ENCODE assay signal across 18 cellular contexts in the genomic region with DNA sequence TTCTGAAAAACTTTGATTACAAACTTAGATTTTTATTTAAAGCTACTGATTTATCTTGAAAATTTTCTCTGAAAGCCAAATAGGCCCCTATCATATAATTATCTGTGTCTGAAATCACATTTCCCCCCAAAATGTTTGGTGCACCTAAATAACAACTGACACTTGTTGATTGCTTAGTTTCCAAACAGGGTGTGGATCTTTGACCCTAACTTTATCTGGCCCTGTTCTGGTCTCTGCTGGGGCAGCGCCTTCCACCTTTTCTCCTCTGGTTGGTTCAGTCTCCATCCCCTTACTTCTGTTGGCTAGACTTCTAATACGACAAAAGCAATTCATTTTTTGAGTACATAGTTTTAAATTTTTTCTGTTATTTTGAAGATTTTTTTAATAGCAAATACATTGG. TPM values are rescaled to one million over a fixed set of nuclear protein-coding genes. Genes with fewer than 3 reads are reported as not detected.
DNase-seq lines count a peak whose midpoint lies in the region; ATAC-seq and TF ChIP-seq lines count a peak whose summit lies in the region.
"Had no signal": no experiment of that assay in that cellular context is flagged by ENCODE, and none has a peak within 500 bp of the region (broad histone marks: within the 10 kb centered on the region; RNA-seq: fewer than 3 reads in every experiment).

No MANE protein-coding gene starts in this region.

- no peak for ATAC-seq in thoracic aorta (ENCODE audit: insufficient number of reproducible peaks, low FRiP score, low read depth)
- no peak for ATAC-seq in HG02840 (IDR thresholded peaks at IDR 0.05; ENCODE audit: low FRiP score, unreplicated experiment)
- ATAC-seq: CD8-positive, alpha-beta T cell had no signal

- H3K36me3 Mint-ChIP-seq in Caco-2 (ENCODE audit: insufficient read depth, unreplicated experiment) (no peaks in the 10 kb centered on the region), chondrocyte (ENCODE audit: low read depth) (no peaks in the 10 kb centered on the region)
- H3K36me3 Mint-ChIP-seq: CD8-positive, alpha-beta T cell had no signal

- BruUV-seq in Caco-2 (replicated peaks; lab: Mats Ljungman, UMichigan), result TSS peak; percentile 97

- H3K27me3 Mint-ChIP-seq in Caco-2 (ENCODE audit: insufficient read depth, unreplicated experiment), result no peaks in the 10 kb centered on the region
- H3K27me3 Mint-ChIP-seq in chondrocyte (ENCODE audit: low read depth), result no peaks in the 10 kb centered on the region

- H3K9me3 Mint-ChIP-seq in Caco-2 (ENCODE audit: unreplicated experiment) (no peaks in the 10 kb centered on the region), chondrocyte (ENCODE audit: low read depth) (no peaks in the 10 kb centered on the region)
- H3K9me3 Mint-ChIP-seq: CD8-positive, alpha-beta T cell had no signal

- no peak for DNase-seq in Caco-2
- no peak for DNase-seq in chondrocyte (ENCODE audit: low spot score)
- DNase-seq in thoracic aorta (ENCODE audit: low spot score), result no peak
- no peak for DNase-seq in dedifferentiated amniotic fluid mesenchymal stem cell (ENCODE audit: extremely low spot score)
- no peak for DNase-seq in amniotic stem cell (lab: John Stamatoyannopoulos, UW)
- DNase-seq: BE2C; CD8-positive, alpha-beta T cell; GF-D8; HCEC 1CT; KG1; MM.1S; NCI-H1105 treated with DMSO at 0.1 percent for 48 hours; NCI-H2029; NCI-H510A; NCI-H82; SHP77 had no signal

- H3K27me3 ChIP-seq in Caco-2 (replicated peaks; ENCODE audit: control insufficient read depth, insufficient read depth, low read length) (no peaks in the 10 kb centered on the region), mucosa of rectum (ENCODE audit: control insufficient read depth in 2 of 2, insufficient read depth in 2 of 2, low read length in 2 of 2) (no peaks in the 10 kb centered on the region), thoracic aorta (replicated peaks; ENCODE audit: insufficient read depth) (no peaks in the 10 kb centered on the region)
- H3K27me3 ChIP-seq: BE2C had no signal

- H3K36me3 ChIP-seq in Caco-2 (ENCODE audit: control insufficient read depth, insufficient read depth, low read length) (no peaks in the 10 kb centered on the region), mucosa of rectum (ENCODE audit: control insufficient read depth in 2 of 2, insufficient read depth in 2 of 2, low read length in 2 of 2) (no peaks in the 10 kb centered on the region), thoracic aorta (no peaks in the 10 kb centered on the region)
- H3K36me3 ChIP-seq: BE2C had no signal

- CTCF ChIA-PET in Caco-2 (lab: Charles Lee), result interaction anchor here (0.7 to 1.4 kb wide), 4 partner anchors 10 to 58 kb away, joined by 3 read pairs; a partner anchor contains a TSS

- peaks cover 52% of the 10 kb centered on the region for H3K4me1 ChIP-seq in Caco-2
- H3K4me1 ChIP-seq in mucosa of rectum (ENCODE audit: control insufficient read depth in 2 of 2, insufficient read depth in 2 of 2, low read length in 2 of 2), result peaks cover 0 to 15% of the 10 kb centered on the region in 2 donors
- peaks cover 0 to 17% of the 10 kb centered on the region in 2 donors for H3K4me1 ChIP-seq in thoracic aorta (ENCODE audit: control insufficient read depth in 1 of 2, low read depth in 2 of 2)
- H3K4me1 ChIP-seq: BE2C had no signal

- H3K4me3 Mint-ChIP-seq in Caco-2 (ENCODE audit: unreplicated experiment) (peak overlapping the region; percentile 36), chondrocyte (ENCODE audit: unreplicated experiment) (no peak overlapping the region)
- H3K4me3 Mint-ChIP-seq: CD8-positive, alpha-beta T cell had no signal

- H3K4me3 ChIP-seq in Caco-2 (ENCODE audit: low read depth, low read length), result no peak overlapping the region
- no peak overlapping the region for H3K4me3 ChIP-seq in mucosa of rectum (ENCODE audit: low read length in 2 of 2)
- no peak overlapping the region for H3K4me3 ChIP-seq in thoracic aorta

- peak overlapping the region; percentile 72 for H3K27ac Mint-ChIP-seq in Caco-2 (ENCODE audit: unreplicated experiment)
- peak overlapping the region; percentile 73 for H3K27ac Mint-ChIP-seq in chondrocyte (ENCODE audit: unreplicated experiment)
- H3K27ac Mint-ChIP-seq: CD8-positive, alpha-beta T cell had no signal

- POLR2A ChIA-PET in Caco-2 (lab: Charles Lee), result interaction anchor here (0.6 to 1.6 kb wide), 2 partner anchors 134 to 166 kb away, joined by 3 to 7 read pairs; a partner anchor contains a TSS

- H3K27ac ChIP-seq in mucosa of rectum (ENCODE audit: low read depth in 2 of 2, low read length in 2 of 2) (peak overlapping the region; percentile 56 to 84), thoracic aorta (peak overlapping the region; percentile 35 to 66)

- H3K4me1 Mint-ChIP-seq in Caco-2 (ENCODE audit: low read depth, unreplicated experiment) (peaks cover 49% of the 10 kb centered on the region), chondrocyte (ENCODE audit: low read depth) (peaks cover 14% of the 10 kb centered on the region)

- TF ChIP-seq CTCF in Caco-2 (IDR thresholded peaks at IDR 0.05; ENCODE audit: insufficient read depth in 1 of 2, low read depth in 1 of 2, low read length in 1 of 2, severe bottlenecking in 1 of 2, unreplicated experiment in 1 of 2) (no peak), chondrocyte (IDR thresholded peaks at IDR 0.05) (no peak), thoracic aorta (IDR thresholded peaks at IDR 0.05) (no peak)

- intact Hi-C loops in Caco-2 (cut with micrococcal nuclease; ENCODE audit: unreplicated experiment), result loop anchor here (1.0 kb wide), 1 partner anchor 30 kb away; no protein-coding TSS in a partner anchor

- H3K9me3 ChIP-seq in Caco-2 (no peaks in the 10 kb centered on the region), mucosa of rectum (ENCODE audit: control insufficient read depth in 2 of 2, low read length in 2 of 2) (no peaks in the 10 kb centered on the region), thoracic aorta (no peaks in the 10 kb centered on the region)
- H3K9me3 ChIP-seq: BE2C had no signal

- H3K9ac ChIP-seq in mucosa of rectum (ENCODE audit: low read depth in 1 of 2, low read length in 2 of 2), result no peak overlapping the region

RNA-seq across cellular contexts. Expression of a gene that starts 10.2 kb away (rescaled TPM):
- total RNA-seq in Caco-2 (2022), result 18.3 and 19.6 TPM in 2 replicates
- 24.5 to 29.0 TPM (median 25.3 TPM) in 3 replicates for total RNA-seq in chondrocyte
- total RNA-seq in thoracic aorta, result 10 to 100 TPM; 29.9 to 30.6 TPM

RNA-seq across cellular contexts. Expression of a gene that starts 46.9 kb away (rescaled TPM):
- total RNA-seq in Caco-2 (2022) (19.8 and 25.0 TPM in 2 replicates), chondrocyte (28.7 to 55.3 TPM (median 33.1 TPM) in 3 replicates), thoracic aorta (10 to 100 TPM; 46.2 to 68.9 TPM)
